In the genomic region with DNA sequence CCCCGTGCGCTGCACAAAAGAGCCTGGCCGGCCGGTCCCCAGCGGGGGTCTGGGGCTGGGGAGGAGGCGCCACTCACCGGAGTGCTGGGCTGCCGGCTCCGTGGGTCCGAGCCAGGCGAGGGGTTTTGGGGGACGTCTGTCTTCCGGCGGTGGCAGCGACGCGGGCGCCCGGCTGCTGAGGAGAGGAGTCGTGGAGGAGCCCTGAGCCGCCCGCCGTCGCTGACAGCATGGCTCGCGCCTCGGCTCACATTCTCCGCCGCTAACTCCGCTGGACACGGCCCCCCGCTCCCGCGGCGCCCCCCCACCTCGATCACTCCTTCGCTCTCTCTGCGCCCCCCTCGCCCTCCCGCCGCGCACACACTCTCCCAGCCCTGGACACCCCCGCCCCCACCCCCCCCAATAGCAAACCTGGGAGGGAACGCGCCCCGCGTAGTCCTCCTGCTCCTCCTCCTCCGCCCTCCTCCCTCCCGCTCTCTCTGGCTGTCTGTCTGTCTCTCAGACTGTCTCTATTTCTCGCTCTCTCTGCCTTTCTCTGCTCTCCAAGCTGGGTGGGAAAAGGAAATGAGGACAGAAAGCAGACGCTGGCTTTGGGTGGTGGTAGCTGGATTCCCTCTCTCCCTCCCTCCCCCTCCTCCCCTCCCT, we compare ENCODE assay signal across 8 cellular contexts. TPM values are rescaled to one million over a fixed set of nuclear protein-coding genes. Genes with fewer than 3 reads are reported as not detected.
DNase-seq lines count a peak whose midpoint lies in the region; ATAC-seq, FAIRE-seq and TF ChIP-seq lines count a peak whose summit lies in the region.

No MANE protein-coding gene starts in this region.

- H4K5ac ChIP-seq in mesendoderm (ENCODE audit: low read length): no peak overlapping the region

- H3K4me1 Mint-ChIP-seq in T-helper 1 cell treated with Interleukin-12 subunit alpha and Interleukin-12 subunit beta and Interleukin-4 antibody, amounts not matched to agents 30 μg/mL and 1 μg/mL, for 36 hours (ENCODE audit: low read depth): peaks cover 40% of the 10 kb centered on the region
- peaks cover 35% of the 10 kb centered on the region for H3K4me1 Mint-ChIP-seq in dendritic cell treated with granulocyte-macrophage colony-stimulating factor and Interleukin-4, amounts not matched to agents 40 ng/mL and 50 ng/mL, for 4 days (ENCODE audit: low read depth)

- H3K4me3 ChIP-seq in BLaER1 treated with 17β-estradiol and CSF1 and Interleukin-3, amounts not matched to agents 10 nM and 100 nM: peak overlapping the region; percentile 88 to 99 (median 94)
- H3K4me3 ChIP-seq in HCT116 (replicated peaks in 1 of 2; ENCODE audit: low read depth in 1 of 2, low read length in 2 of 2) (peak overlapping the region; percentile 85 to 95), mesendoderm (ENCODE audit: low read length) (peak overlapping the region; percentile 55), tibial artery (peak overlapping the region; percentile 93 to 99)

- no peaks in the 10 kb centered on the region for H3K9me3 Mint-ChIP-seq in T-helper 1 cell treated with Interleukin-12 subunit alpha and Interleukin-12 subunit beta and Interleukin-4 antibody, amounts not matched to agents 30 μg/mL and 1 μg/mL, for 36 hours
- no peaks in the 10 kb centered on the region for H3K9me3 Mint-ChIP-seq in dendritic cell treated with granulocyte-macrophage colony-stimulating factor and Interleukin-4, amounts not matched to agents 40 ng/mL and 50 ng/mL, for 4 days

- H2BK120ac ChIP-seq in mesendoderm (ENCODE audit: low read depth, low read length): peak overlapping the region; percentile 5

- no peak overlapping the region for H2AK5ac ChIP-seq in mesendoderm (ENCODE audit: low read length)

- no peak overlapping the region for H2BK5ac ChIP-seq in mesendoderm (ENCODE audit: low read length)

- no peak for FAIRE-seq in H54 (lab: Jason Lieb, UNC)

- TF ChIP-seq RAD21 in HCT116 (IDR thresholded peaks at IDR 0.05; ENCODE audit: low read depth): no peak

- H3K36me3 ChIP-seq in BLaER1 treated with 17β-estradiol and CSF1 and Interleukin-3, amounts not matched to agents 10 nM and 100 nM: no peaks in the 10 kb centered on the region
- H3K36me3 ChIP-seq in HCT116 (ENCODE audit: control insufficient read depth in 1 of 2, insufficient read depth in 2 of 2, low read length in 2 of 2) (no peaks in the 10 kb centered on the region), mesendoderm (ENCODE audit: control insufficient read depth, insufficient read depth, low read length) (no peaks in the 10 kb centered on the region), tibial artery (no peaks in the 10 kb centered on the region)

- no peak overlapping the region for H3K23ac ChIP-seq in mesendoderm (ENCODE audit: low read length)

- CTCF ChIA-PET in HCT116 (lab: Charles Lee): interaction anchor here (0.5 to 1.4 kb wide), 5 partner anchors 47 to 292 kb away, joined by 3 to 17 read pairs (median 3); no protein-coding TSS in a partner anchor

- H4K20me1 ChIP-seq in BLaER1 treated with 17β-estradiol and CSF1 and Interleukin-3, amounts not matched to agents 10 nM and 100 nM: peaks cover 32 to 44% (median 41%) of the 10 kb centered on the region in 11 experiments
- H4K20me1 ChIP-seq in HCT116 (ENCODE audit: insufficient read depth): peaks cover 9% of the 10 kb centered on the region; the same call in 1 of the 2 replicates

- H3K79me2 ChIP-seq in HCT116 (ENCODE audit: insufficient read depth, low read length) (peaks cover 48% of the 10 kb centered on the region), mesendoderm (ENCODE audit: control insufficient read depth, insufficient read depth, low read length) (peaks cover 41% of the 10 kb centered on the region)

- peak overlapping the region; percentile 86 to 95 (median 92) for H3K9ac ChIP-seq in BLaER1 treated with 17β-estradiol and CSF1 and Interleukin-3, amounts not matched to agents 10 nM and 100 nM
- H3K9ac ChIP-seq in HCT116 (ENCODE audit: low read length): peak overlapping the region; percentile 81
- peak overlapping the region; percentile 68 for H3K9ac ChIP-seq in mesendoderm (ENCODE audit: low read length)

- no peak overlapping the region for H2BK15ac ChIP-seq in mesendoderm (replicated peaks; ENCODE audit: low read depth)

- no peaks in the 10 kb centered on the region for H3K9me3 ChIP-seq in BLaER1 treated with 17β-estradiol and CSF1 and Interleukin-3, amounts not matched to agents 10 nM and 100 nM (replicated peaks in 1 of 11)
- H3K9me3 ChIP-seq in HCT116 (ENCODE audit: control insufficient read depth in 1 of 2, insufficient read depth in 1 of 2, low read depth in 1 of 2, low read length in 2 of 2) (no peaks in the 10 kb centered on the region), tibial artery (no peaks in the 10 kb centered on the region)

- peak overlapping the region; percentile 84 for H3K27ac Mint-ChIP-seq in T-helper 1 cell treated with Interleukin-12 subunit alpha and Interleukin-12 subunit beta and Interleukin-4 antibody, amounts not matched to agents 30 μg/mL and 1 μg/mL, for 36 hours
- peak overlapping the region; percentile 81 for H3K27ac Mint-ChIP-seq in dendritic cell treated with granulocyte-macrophage colony-stimulating factor and Interleukin-4, amounts not matched to agents 40 ng/mL and 50 ng/mL, for 4 days

- H4K8ac ChIP-seq in mesendoderm (ENCODE audit: low read depth, low read length): no peak overlapping the region

- intact Hi-C loops in HCT116 (cut with micrococcal nuclease): loop anchor here (10.0 kb wide), 1 partner anchor 559 kb away; no protein-coding TSS in a partner anchor
- intact Hi-C loops in dendritic cell treated with granulocyte-macrophage colony-stimulating factor and Interleukin-4, amounts not matched to agents 40 ng/mL and 50 ng/mL, for 4 days (cut with micrococcal nuclease): no loop called here
- intact Hi-C loops in tibial artery (cut with DNase I; ENCODE audit: low total_unique reads): loop anchor here (2.0 to 10.0 kb wide), 4 partner anchors 35 to 299 kb away; no protein-coding TSS in a partner anchor

- peak overlapping the region; percentile 83 for H3K4ac ChIP-seq in mesendoderm (ENCODE audit: low read depth, low read length)

- DNase-seq in HCT116 (ENCODE audit: low read depth, low spot score) (no peak), mesendoderm (no peak), tibial artery (peak; percentile 50 to 84), H54 (ENCODE audit: insufficient read length, low spot score) (no peak)

- peak; percentile 24 for ATAC-seq in HCT116
- no peak for ATAC-seq in GM18498 (IDR thresholded peaks at IDR 0.05; ENCODE audit: unreplicated experiment)

- no peaks in the 10 kb centered on the region for H3K9me2 ChIP-seq in HCT116 (ENCODE audit: insufficient read depth)

- H3K27me3 Mint-ChIP-seq in T-helper 1 cell treated with Interleukin-12 subunit alpha and Interleukin-12 subunit beta and Interleukin-4 antibody, amounts not matched to agents 30 μg/mL and 1 μg/mL, for 36 hours (ENCODE audit: low read depth): no peaks in the 10 kb centered on the region
- H3K27me3 Mint-ChIP-seq in dendritic cell treated with granulocyte-macrophage colony-stimulating factor and Interleukin-4, amounts not matched to agents 40 ng/mL and 50 ng/mL, for 4 days: peaks cover 13% of the 10 kb centered on the region

- POLR2A ChIA-PET in HCT116 (lab: Charles Lee): interaction anchor here (0.7 to 1.2 kb wide), 11 partner anchors 8 to 632 kb away, joined by 3 to 13 read pairs (median 5); a partner anchor contains a TSS

- peak overlapping the region; percentile 94 for H3K18ac ChIP-seq in mesendoderm (ENCODE audit: low read length)

- H3K79me1 ChIP-seq in mesendoderm (ENCODE audit: low read length): peaks cover 12% of the 10 kb centered on the region

- peaks cover 1% of the 10 kb centered on the region for H3K36me3 Mint-ChIP-seq in T-helper 1 cell treated with Interleukin-12 subunit alpha and Interleukin-12 subunit beta and Interleukin-4 antibody, amounts not matched to agents 30 μg/mL and 1 μg/mL, for 36 hours (ENCODE audit: low read depth)
- peaks cover 10% of the 10 kb centered on the region for H3K36me3 Mint-ChIP-seq in dendritic cell treated with granulocyte-macrophage colony-stimulating factor and Interleukin-4, amounts not matched to agents 40 ng/mL and 50 ng/mL, for 4 days (ENCODE audit: low read depth)

- H3K27me3 ChIP-seq in BLaER1 treated with 17β-estradiol and CSF1 and Interleukin-3, amounts not matched to agents 10 nM and 100 nM: no peaks in the 10 kb centered on the region
- H3K27me3 ChIP-seq in HCT116 (ENCODE audit: insufficient read depth, low read length) (no peaks in the 10 kb centered on the region), mesendoderm (ENCODE audit: insufficient read depth, low read length, poor library complexity) (no peaks in the 10 kb centered on the region), tibial artery (no peaks in the 10 kb centered on the region)

- no peak overlapping the region for H2AFZ ChIP-seq in HCT116 (ENCODE audit: low read depth, low read length, poor library complexity, severe bottlenecking)

- TF ChIP-seq CTCF in HCT116 (IDR thresholded peaks at IDR 0.05 in 2 of 3, conservative IDR thresholded peaks at IDR 0.05 in 1 of 3; ENCODE audit: borderline replicate concordance in 1 of 3, insufficient read depth in 1 of 3, low read depth in 2 of 3, low read length in 2 of 3): no peak
- no peak for TF ChIP-seq CTCF in tibial artery (IDR thresholded peaks at IDR 0.05)

- peak overlapping the region; percentile 54 to 97 (median 85) for H3K4me2 ChIP-seq in BLaER1 treated with 17β-estradiol and CSF1 and Interleukin-3, amounts not matched to agents 10 nM and 100 nM
- H3K4me2 ChIP-seq in HCT116 (ENCODE audit: low read length) (peak overlapping the region; percentile 88), mesendoderm (ENCODE audit: low read length) (peak overlapping the region; percentile 28)

- peak overlapping the region; percentile 56 to 91 (median 85); a peak in 21 of 22 replicates for H3K27ac ChIP-seq in BLaER1 treated with 17β-estradiol and CSF1 and Interleukin-3, amounts not matched to agents 10 nM and 100 nM
- H3K27ac ChIP-seq in HCT116 (ENCODE audit: low read depth, low read length): peak overlapping the region; percentile 68
- peak overlapping the region; percentile 93 for H3K27ac ChIP-seq in mesendoderm (ENCODE audit: low read depth, low read length)
- H3K27ac ChIP-seq in tibial artery: peak overlapping the region; percentile 97 to 99

- H3K56ac ChIP-seq in mesendoderm (ENCODE audit: low read length): peak overlapping the region; percentile 74

- no peak for TF ChIP-seq POLR2A in HCT116 (IDR thresholded peaks at IDR 0.05; ENCODE audit: borderline replicate concordance, extremely low read depth, insufficient read depth, insufficient read length)
- TF ChIP-seq POLR2A in H54 (IDR thresholded peaks at IDR 0.05; ENCODE audit: low read depth, low read length): no peak

- peaks cover 72 to 80% (median 78%) of the 10 kb centered on the region in 10 experiments for H3K4me1 ChIP-seq in BLaER1 treated with 17β-estradiol and CSF1 and Interleukin-3, amounts not matched to agents 10 nM and 100 nM
- H3K4me1 ChIP-seq in HCT116 (ENCODE audit: control insufficient read depth in 1 of 2, insufficient read depth in 2 of 2, low read length in 2 of 2) (peaks cover 42 to 74% of the 10 kb centered on the region in 2 experiments), mesendoderm (ENCODE audit: control insufficient read depth, low read depth, low read length) (peaks cover 22% of the 10 kb centered on the region), tibial artery (peaks cover 0 to 47% (median 41%) of the 10 kb centered on the region in 4 donors)

- peak overlapping the region; percentile 94 for H3K4me3 Mint-ChIP-seq in T-helper 1 cell treated with Interleukin-12 subunit alpha and Interleukin-12 subunit beta and Interleukin-4 antibody, amounts not matched to agents 30 μg/mL and 1 μg/mL, for 36 hours
- peak overlapping the region; percentile 88 for H3K4me3 Mint-ChIP-seq in dendritic cell treated with granulocyte-macrophage colony-stimulating factor and Interleukin-4, amounts not matched to agents 40 ng/mL and 50 ng/mL, for 4 days

- RAD21 ChIA-PET in HCT116 (lab: Charles Lee; ENCODE audit: low non-redundant PET in 1 of 2, low total read pairs in 2 of 2, uncharacterized antibody in 2 of 2, unreplicated experiment in 2 of 2): interaction anchor here (0.6 to 2.7 kb wide), 4 partner anchors 30 to 871 kb away, joined by 3 to 20 read pairs (median 8); no protein-coding TSS in a partner anchor

- whole genome bisulfite sequencing in mesendoderm (ENCODE audit: extremely low coverage, insufficient coverage, low lambda C conversion rate): no CpG with 5 or more reads among the region's 51 CpGs

- no TSS peak for BruUV-seq in HCT116 (replicated peaks; lab: Mats Ljungman, UMichigan)

RNA-seq across cellular contexts. Expression of a gene that starts 0.5 kb away (rescaled TPM):
- 33.7 TPM for total RNA-seq in HCT116 (2021; ENCODE audit: unreplicated experiment)
- 26.1 and 30.5 TPM in 2 replicates for polyA plus RNA-seq in HCT116 (2012)
- polyA plus RNA-seq in mesendoderm (2013, experiment 1 of 2): 8.1 TPM
- 8.0 TPM for polyA plus RNA-seq in mesendoderm (2013, experiment 2 of 2)

RNA-seq across cellular contexts. Expression of a gene that starts 31.5 kb away (rescaled TPM):
- total RNA-seq in HCT116 (2021; ENCODE audit: unreplicated experiment): not detected
- 0.04 TPM in 1 of 2 replicates, not detected in the other for polyA plus RNA-seq in HCT116 (2012)
- polyA plus RNA-seq in mesendoderm (2013, experiment 1 of 2): 0.11 TPM
- polyA plus RNA-seq in mesendoderm (2013, experiment 2 of 2): 0.08 TPM

Comparison
In these comparisons a context has a peak if more than half of its experiments do, and no peak if none do; other contexts are left out.
1. H3K4me2 ChIP-seq: peak in every context shown above with its lines; median percentile 88 in HCT116; 85 in BLaER1 treated with 17β-estradiol and CSF1 and Interleukin-3, amounts not matched to agents 10 nM and 100 nM; 28 in mesendoderm.
2. DNase-seq: peak in tibial artery (2 of 2); none in HCT116 (single experiment), mesendoderm (single experiment) and H54 (single experiment).
3. Peak in every context shown above with its lines, with median percentiles within 50 percentile points of each other: H3K27ac ChIP-seq, H3K4me3 ChIP-seq and H3K9ac ChIP-seq.